Comparison of ENCODE assay signal across 30 cellular contexts in genomic region chr2:178173657-178174056, GRCh38. TPM values are rescaled to one million over a fixed set of nuclear protein-coding genes. Genes with fewer than 3 reads are reported as not detected.
"Had no signal": no experiment of that assay in that cellular context is flagged by ENCODE, and none has a peak within 500 bp of the region (broad histone marks: within the 10 kb centered on the region; RNA-seq: fewer than 3 reads in every experiment).

No MANE protein-coding gene starts in this region.

- H3K36me3 ChIP-seq: left ventricle myocardium inferior, neural progenitor cell, neutrophil, right atrium auricular region, tibial nerve, uterus had no signal

- H3K79me2 ChIP-seq: parathyroid adenoma had no signal

- H3K9me3 Mint-ChIP-seq: natural killer cell; nephron progenitor cell; stimulated activated effector memory CD8-positive, alpha-beta T cell treated with anti-CD3 and anti-CD28 coated beads, Interleukin-12 subunit alpha, Interleukin-12 subunit beta, amount 100 ng/mL, for 72 hours; stimulated activated naive CD8-positive, alpha-beta T cell treated with anti-CD3 and anti-CD28 coated beads, Interleukin-15, amount 100 ng/mL, for 72 hours; type B pancreatic cell had no signal

- H3K4me2 ChIP-seq: neural progenitor cell had no signal

- DNase-seq: hypothalamus; immature natural killer cell; kidney; left ventricle myocardium inferior; mesendoderm; naive B cell; natural killer cell; nephron progenitor cell; occipital lobe; psoas muscle; stimulated activated CD4-positive, alpha-beta T cell treated with anti-CD3 and anti-CD28 coated beads, Interleukin-12 subunit alpha, Interleukin-12 subunit beta, amount 100 ng/mL, for 4 hours; stimulated activated CD4-positive, alpha-beta T cell treated with anti-CD3 and anti-CD28 coated beads, Interleukin-15, amount 100 ng/mL, for 24 hours; stimulated activated CD4-positive, alpha-beta T cell treated with anti-CD3 and anti-CD28 coated beads, Interleukin-2, amount 100 ng/mL, for 24 hours; stimulated activated CD4-positive, alpha-beta T cell treated with anti-CD3 and anti-CD28 coated beads, Interleukin-4, amount 100 ng/mL, for 1 hour; stimulated activated naive CD4-positive, alpha-beta T cell; stimulated activated naive CD8-positive, alpha-beta T cell treated with anti-CD3 and anti-CD28 coated beads, Interleukin-15, amount 100 ng/mL, for 72 hours; substantia nigra; uterus had no signal

- ATAC-seq: natural killer cell; psoas muscle; sciatic nerve; stimulated activated effector memory CD8-positive, alpha-beta T cell treated with anti-CD3 and anti-CD28 coated beads, Interleukin-12 subunit alpha, Interleukin-12 subunit beta, amount 100 ng/mL, for 72 hours; stimulated activated naive CD8-positive, alpha-beta T cell treated with anti-CD3 and anti-CD28 coated beads, Interleukin-15, amount 100 ng/mL, for 72 hours had no signal

- H3K27ac Mint-ChIP-seq: immature natural killer cell; mesothelial cell of epicardium; naive B cell; natural killer cell; nephron progenitor cell; neural progenitor cell; stimulated activated effector memory CD8-positive, alpha-beta T cell treated with anti-CD3 and anti-CD28 coated beads, Interleukin-12 subunit alpha, Interleukin-12 subunit beta, amount 100 ng/mL, for 72 hours; stimulated activated naive CD8-positive, alpha-beta T cell treated with anti-CD3 and anti-CD28 coated beads, Interleukin-15, amount 100 ng/mL, for 72 hours; type B pancreatic cell had no signal

- H3K4me1 Mint-ChIP-seq: immature natural killer cell; mesothelial cell of epicardium; naive B cell; natural killer cell; nephron progenitor cell; neural progenitor cell; stimulated activated effector memory CD8-positive, alpha-beta T cell treated with anti-CD3 and anti-CD28 coated beads, Interleukin-12 subunit alpha, Interleukin-12 subunit beta, amount 100 ng/mL, for 72 hours; stimulated activated naive CD8-positive, alpha-beta T cell treated with anti-CD3 and anti-CD28 coated beads, Interleukin-15, amount 100 ng/mL, for 72 hours had no signal

- H3K4me3 ChIP-seq: left ventricle myocardium inferior, lung, neural progenitor cell, psoas muscle, right atrium auricular region, skin epidermis, tibial nerve, uterus had no signal

- FAIRE-seq: islet of Langerhans, kidney had no signal

- H3K9ac ChIP-seq: neural progenitor cell, parathyroid adenoma had no signal

- H2AFZ ChIP-seq: neural progenitor cell, parathyroid adenoma had no signal

- H3K4me1 ChIP-seq: left ventricle myocardium inferior, neural progenitor cell, parathyroid adenoma, psoas muscle, right atrium auricular region, tibial nerve, uterus had no signal

- H3K36me3 Mint-ChIP-seq: immature natural killer cell; mesothelial cell of epicardium; naive B cell; natural killer cell; neural progenitor cell; stimulated activated effector memory CD8-positive, alpha-beta T cell treated with anti-CD3 and anti-CD28 coated beads, Interleukin-12 subunit alpha, Interleukin-12 subunit beta, amount 100 ng/mL, for 72 hours; type B pancreatic cell had no signal

- H3K9me3 ChIP-seq: neutrophil, psoas muscle, right atrium auricular region, uterus had no signal

- H3K27me3 ChIP-seq: neural progenitor cell, neutrophil, right atrium auricular region, tibial nerve, uterus had no signal

- H3K4me3 Mint-ChIP-seq: immature natural killer cell; mesothelial cell of epicardium; naive B cell; natural killer cell; nephron progenitor cell; neural progenitor cell; stimulated activated effector memory CD8-positive, alpha-beta T cell treated with anti-CD3 and anti-CD28 coated beads, Interleukin-12 subunit alpha, Interleukin-12 subunit beta, amount 100 ng/mL, for 72 hours; stimulated activated naive CD8-positive, alpha-beta T cell treated with anti-CD3 and anti-CD28 coated beads, Interleukin-15, amount 100 ng/mL, for 72 hours; type B pancreatic cell had no signal

- H3K27ac ChIP-seq: left ventricle myocardium inferior, neural progenitor cell, neutrophil, parathyroid adenoma, psoas muscle, right atrium auricular region, skin epidermis, tibial nerve, uterus had no signal

RNA-seq across cellular contexts. Expression of gene OSBPL6, which starts 20.7 kb away (rescaled TPM):
- total RNA-seq: natural killer cell had no signal
